15 cellular contexts compared by ENCODE assay signal in the genomic region with DNA sequence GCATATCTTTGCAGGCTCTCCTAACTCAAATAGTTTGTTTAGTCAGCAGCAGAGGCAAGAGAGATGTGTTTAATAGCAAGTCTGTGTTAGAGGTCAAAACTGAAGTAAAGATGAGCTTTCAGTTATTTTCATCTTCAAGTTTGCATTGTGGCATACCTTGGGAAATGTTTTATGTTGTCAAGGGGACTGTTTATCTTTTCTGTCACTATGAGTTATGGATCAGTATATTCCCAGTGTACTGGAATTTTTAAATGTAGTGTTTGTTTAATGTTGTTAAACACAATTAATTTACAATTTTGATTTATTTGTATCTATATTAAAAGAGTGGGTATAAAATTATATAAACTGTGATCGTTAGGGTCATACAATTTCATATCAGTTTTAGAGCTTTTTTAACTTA.
A peak's percentile ranks its signal among the peaks of the same experiment; 100 is the strongest.
DNase-seq lines count a peak whose midpoint lies in the region; ATAC-seq and TF ChIP-seq lines count a peak whose summit lies in the region.
"Had no signal": no experiment of that assay in that cellular context is flagged by ENCODE, and none has a peak within 500 bp of the region (broad histone marks: within the 10 kb centered on the region; RNA-seq: fewer than 3 reads in every experiment).

No MANE protein-coding gene starts in this region.

- TF ChIP-seq CTCF in thyroid gland (IDR thresholded peaks at IDR 0.05): no peak

- intact Hi-C loops in thyroid gland (cut with DNase I): no loop called here

- DNase-seq in HuH-7.5 (ENCODE audit: low spot score): peak; percentile 62
- no peak for DNase-seq in thyroid gland
- no peak for DNase-seq in T1000 (lab: John Stamatoyannopoulos, UW)
- DNase-seq in NCI-H345 (lab: John Stamatoyannopoulos, UW): no peak
- no peak for DNase-seq in DMS79 (lab: John Stamatoyannopoulos, UW)
- DNase-seq: activated naive CD4-positive, alpha-beta T cell; C1 segment of cervical spinal cord; erythroblast; IMR-90; NCI-H524 treated with DMSO at 0.1 percent for 48 hours; stimulated activated naive CD8-positive, alpha-beta T cell treated with anti-CD3 and anti-CD28 coated beads, Interleukin-15, Interleukin-2, amounts not matched to agents 100 U/mL and 50 U/mL, for 24 hours had no signal

- H3K27me3 ChIP-seq in duodenal mucosa (ENCODE audit: control insufficient read depth in 1 of 2, insufficient read depth in 2 of 2, low read length in 2 of 2) (peaks cover 3 to 6% of the 10 kb centered on the region in 2 donors), mucosa of rectum (ENCODE audit: control insufficient read depth in 2 of 2, insufficient read depth in 2 of 2, low read length in 2 of 2) (peaks cover 0 to 3% of the 10 kb centered on the region in 2 donors), thyroid gland (no peaks in the 10 kb centered on the region)

- H3K27ac ChIP-seq in duodenal mucosa (ENCODE audit: low read depth, low read length) (no peak overlapping the region), mucosa of rectum (ENCODE audit: low read depth in 2 of 2, low read length in 2 of 2) (peak overlapping the region in 1 of 2 donors; percentile 95), thyroid gland (peak overlapping the region; percentile 59 to 98 (median 78))

- H3K9ac ChIP-seq in duodenal mucosa (ENCODE audit: low read depth in 1 of 2, low read length in 2 of 2) (peak overlapping the region; percentile 68 to 71), mucosa of rectum (ENCODE audit: low read depth in 1 of 2, low read length in 2 of 2) (peak overlapping the region; percentile 4 to 61)

- H3K4me3 ChIP-seq in duodenal mucosa (ENCODE audit: low read depth in 1 of 2, low read length in 2 of 2): peak overlapping the region; percentile 87 to 89
- peak overlapping the region; percentile 90 to 96 for H3K4me3 ChIP-seq in mucosa of rectum (ENCODE audit: low read length in 2 of 2)
- H3K4me3 ChIP-seq in thyroid gland (replicated peaks in 1 of 3): peak overlapping the region in 1 of 3 donors; percentile 33

- 91% methylated on average over 1 of the region's 1 CpG for WGBS in thyroid gland, 2 donors

- no peak for ATAC-seq in GM21447 (IDR thresholded peaks at IDR 0.05; ENCODE audit: unreplicated experiment)
- ATAC-seq: stimulated activated naive CD8-positive, alpha-beta T cell treated with anti-CD3 and anti-CD28 coated beads, Interleukin-15, Interleukin-2, amounts not matched to agents 100 U/mL and 50 U/mL, for 24 hours had no signal

- peaks cover 0 to 11% of the 10 kb centered on the region in 2 donors for H3K4me1 ChIP-seq in duodenal mucosa (ENCODE audit: control insufficient read depth in 1 of 2, insufficient read depth in 2 of 2, low read length in 2 of 2)
- H3K4me1 ChIP-seq in mucosa of rectum (ENCODE audit: control insufficient read depth in 2 of 2, insufficient read depth in 2 of 2, low read length in 2 of 2): peaks cover 7 to 11% of the 10 kb centered on the region in 2 donors
- peaks cover 17 to 19% of the 10 kb centered on the region in 2 donors for H3K4me1 ChIP-seq in thyroid gland

- H3K36me3 ChIP-seq in duodenal mucosa (ENCODE audit: control insufficient read depth in 1 of 2, insufficient read depth in 2 of 2, low read length in 2 of 2) (no peaks in the 10 kb centered on the region), mucosa of rectum (ENCODE audit: control insufficient read depth in 2 of 2, insufficient read depth in 2 of 2, low read length in 2 of 2) (no peaks in the 10 kb centered on the region), thyroid gland (no peaks in the 10 kb centered on the region)
- H3K36me3 ChIP-seq: right atrium auricular region had no signal

- H3K9me3 ChIP-seq in duodenal mucosa (ENCODE audit: control insufficient read depth in 1 of 2, low read length in 2 of 2) (no peaks in the 10 kb centered on the region), mucosa of rectum (ENCODE audit: control insufficient read depth in 2 of 2, low read length in 2 of 2) (no peaks in the 10 kb centered on the region), thyroid gland (no peaks in the 10 kb centered on the region)
- H3K9me3 ChIP-seq: right atrium auricular region had no signal

- no peak for TF ChIP-seq POLR2A in thyroid gland (IDR thresholded peaks at IDR 0.05)
